Comparison of ENCODE assay signal across 34 cellular contexts in genomic region chr22:19319281-19319680, GRCh38.
"Had no signal": no experiment of that assay in that cellular context is flagged by ENCODE, and none has a peak within 500 bp of the region (broad histone marks: within the 10 kb centered on the region; RNA-seq: fewer than 3 reads in every experiment).

No MANE protein-coding gene starts in this region.

- DNase-seq: Karpas-422, Kasumi-1, MG63, MM.1S, MV-4-11, NCI-H1048, NCI-H1092, NCI-H1092 treated with DMSO at 0.1 percent for 48 hours, NCI-H1105, NCI-H1105 treated with DMSO at 0.1 percent for 48 hours, NCI-H1417 treated with DMSO at 0.1 percent for 48 hours, NCI-H1436, NCI-H1436 treated with DMSO at 0.1 percent for 48 hours, NCI-H146, NCI-H1694, NCI-H1694 treated with DMSO at 0.1 percent for 48 hours, NCI-H187, NCI-H187 treated with DMSO at 0.1 percent for 48 hours, NCI-H1930, NCI-H2029, NCI-H2029 treated with DMSO at 0.1 percent for 48 hours, NCI-H2081, NCI-H2081 treated with DMSO at 0.1 percent for 48 hours, NCI-H2107, NCI-H2171, NCI-H2171 treated with DMSO at 0.1 percent for 48 hours, NCI-H2227 treated with DMSO at 0.1 percent for 48 hours, NCI-H226, NCI-H345, NCI-H446, NCI-H446 treated with DMSO at 0.1 percent for 48 hours, NCI-H510A, NCI-H510A treated with DMSO at 0.1 percent for 48 hours, NCI-H524 had no signal

- H3K4me3 ChIP-seq: MG63 had no signal

- H3K36me3 ChIP-seq: MG63 had no signal

- H3K27me3 ChIP-seq: MG63 had no signal
